20 cellular contexts compared by ENCODE assay signal in genomic region chr12:83865431-83865830, GRCh38.
"Had no signal": no experiment of that assay in that cellular context is flagged by ENCODE, and none has a peak within 500 bp of the region (broad histone marks: within the 10 kb centered on the region; RNA-seq: fewer than 3 reads in every experiment).

No MANE protein-coding gene starts in this region.

- H2AFZ ChIP-seq: neural progenitor cell had no signal

- H3K27ac ChIP-seq: esophagus squamous epithelium, heart left ventricle, left lung, neural progenitor cell, testis had no signal

- DNase-seq: activated CD4-positive, alpha-beta T cell treated with anti-CD3 and anti-CD28 coated beads for 4 hours; activated CD4-positive, alpha-beta T cell treated with anti-CD3 and anti-CD28 coated beads, Interleukin-2, amount 50 U/mL, for 48 hours; activated CD4-positive, CD25-positive, alpha-beta regulatory T cell; activated CD8-positive, alpha-beta memory T cell treated with anti-CD3 and anti-CD28 coated beads, Interleukin-2, amount 50 U/mL, for 48 hours; activated naive CD4-positive, alpha-beta T cell; activated naive CD8-positive, alpha-beta T cell treated with anti-CD3 and anti-CD28 coated beads for 36 hours; activated T-cell treated with anti-CD3 and anti-CD28 coated beads, Interleukin-2, amount 50 U/mL, for 4 hours; dermis blood vessel endothelial cell; effector CD8-positive, alpha-beta T cell; esophagus squamous epithelium; heart left ventricle; left lung; naive thymus-derived CD8-positive, alpha-beta T cell; stimulated activated CD4-positive, alpha-beta T cell treated with anti-CD3 and anti-CD28 coated beads, Interleukin-2, amount 100 ng/mL, for 48 hours; stimulated activated CD8-positive, alpha-beta memory T cell treated with anti-CD3 and anti-CD28 coated beads, Interleukin-4, amount 100 ng/mL, for 48 hours; stimulated activated naive B cell treated with anti-CD40 and anti-IgM and Interleukin-4, amounts not matched to agents 10 μg/mL and 1 μg/mL and 100 μg/mL, for 72 hours; T1000; testis; trophoblast cell had no signal

- H3K27me3 ChIP-seq: esophagus squamous epithelium, heart left ventricle, left lung, neural progenitor cell, testis had no signal

- H3K36me3 ChIP-seq: esophagus squamous epithelium, heart left ventricle, left lung, neural progenitor cell had no signal

- H3K9ac ChIP-seq: neural progenitor cell had no signal

- H3K4me1 ChIP-seq: esophagus squamous epithelium, heart left ventricle, left lung, neural progenitor cell, testis had no signal

- H3K4me2 ChIP-seq: neural progenitor cell had no signal

- H3K4me3 ChIP-seq: esophagus squamous epithelium, heart left ventricle, left lung, neural progenitor cell, testis had no signal

- H3K9me3 ChIP-seq: esophagus squamous epithelium, testis had no signal
